ENCODE assay signal across 17 cellular contexts in the genomic region with DNA sequence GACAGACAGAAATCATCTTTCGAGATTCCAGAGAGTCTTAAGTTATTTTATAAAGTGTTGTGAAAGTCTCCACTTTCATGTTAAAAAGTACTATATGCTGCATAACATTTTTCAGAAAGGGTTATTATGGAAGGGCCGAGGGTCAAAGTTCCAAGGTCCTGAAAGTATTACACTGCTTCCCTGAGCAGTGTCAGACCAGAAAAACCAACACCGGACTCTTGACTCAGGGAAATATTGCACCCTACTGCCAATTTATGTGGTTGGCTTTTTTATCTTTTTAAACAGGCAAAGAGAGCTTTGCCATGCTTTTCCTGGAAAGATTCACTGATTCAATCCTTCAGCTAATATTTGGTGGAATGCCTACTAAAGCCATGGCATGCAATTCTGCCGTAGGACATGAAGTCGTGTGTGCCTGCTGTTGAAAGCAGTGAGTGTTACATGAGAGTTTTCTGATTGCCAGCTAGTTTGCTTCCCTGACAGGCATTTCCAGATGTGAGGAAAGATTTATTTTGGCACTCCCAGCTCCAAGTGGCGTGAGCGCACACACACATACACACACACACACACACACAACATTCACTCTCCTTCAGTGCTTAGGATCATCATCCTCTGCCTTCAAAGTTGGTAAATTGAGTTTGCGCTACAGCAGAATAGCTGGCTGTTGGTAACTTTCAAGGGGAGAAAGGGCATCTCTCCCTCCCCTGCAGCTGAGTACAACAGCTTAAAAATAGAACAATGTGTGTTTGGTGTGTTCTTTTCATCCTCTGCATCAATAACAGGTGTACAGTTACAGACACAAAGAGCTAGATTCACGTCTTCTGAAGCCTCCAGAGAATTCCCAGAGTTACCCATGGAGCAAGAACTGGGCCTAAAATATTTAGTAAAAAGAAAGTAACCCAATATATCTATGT. TPM values are rescaled to one million over a fixed set of nuclear protein-coding genes. Genes with fewer than 3 reads are reported as not detected.
DNase-seq lines count a peak whose midpoint lies in the region; ATAC-seq and TF ChIP-seq lines count a peak whose summit lies in the region.
"Had no signal": no experiment of that assay in that cellular context is flagged by ENCODE, and none has a peak within 500 bp of the region (broad histone marks: within the 10 kb centered on the region; RNA-seq: fewer than 3 reads in every experiment).

No MANE protein-coding gene starts in this region.

- no peak overlapping the region for H2BK12ac ChIP-seq in mesenchymal stem cell (ENCODE audit: low read length in 2 of 2)

- no peaks in the 10 kb centered on the region for H3K36me3 ChIP-seq in adipocyte (ENCODE audit: control insufficient read depth, insufficient read depth, low read length, severe bottlenecking)
- peaks cover 0 to 20% of the 10 kb centered on the region in 2 experiments for H3K36me3 ChIP-seq in mesenchymal stem cell (ENCODE audit: control insufficient read depth in 1 of 2, insufficient read depth in 2 of 2, low read depth in 1 of 2, low read length in 2 of 2)
- H3K36me3 ChIP-seq in endodermal cell (ENCODE audit: control insufficient read depth, insufficient read depth, low read length) = no peaks in the 10 kb centered on the region
- H3K36me3 ChIP-seq: left lung had no signal

- no peak overlapping the region for H3K27ac Mint-ChIP-seq in endodermal cell
- H3K27ac Mint-ChIP-seq: type B pancreatic cell had no signal

- H4K91ac ChIP-seq in mesenchymal stem cell (ENCODE audit: low read length) = no peak overlapping the region

- peak overlapping the region; percentile 39 for H2AFZ ChIP-seq in mesenchymal stem cell (ENCODE audit: low read depth, low read length)
- H2AFZ ChIP-seq: PC-9 had no signal

- 93% methylated on average over 4 of the region's 9 CpGs for WGBS in mesenchymal stem cell
- WGBS in endodermal cell (ENCODE audit: insufficient coverage in 1 of 2, insufficient read length in 1 of 2), 2 experiments = 87 to 100% methylated on average over 5 to 9 of the region's 9 CpGs

- H3K4me3 ChIP-seq in adipocyte (ENCODE audit: low read length) (no peak overlapping the region), mesenchymal stem cell (ENCODE audit: insufficient read depth in 1 of 2, low read depth in 1 of 2, low read length in 2 of 2) (no peak overlapping the region), endodermal cell (ENCODE audit: low read length) (no peak overlapping the region)
- H3K4me3 ChIP-seq: left lung, PC-9 had no signal

- no peaks in the 10 kb centered on the region for H3K36me3 Mint-ChIP-seq in endodermal cell (ENCODE audit: low read depth)

- H3K18ac ChIP-seq in mesenchymal stem cell (ENCODE audit: low read depth in 1 of 2, low read length in 2 of 2) = no peak overlapping the region

- no peak for TF ChIP-seq CTCF in endodermal cell (conservative IDR thresholded peaks at IDR 0.05)

- no peak overlapping the region for H2BK5ac ChIP-seq in mesenchymal stem cell (ENCODE audit: low read depth, low read length, poor library complexity, severe bottlenecking)

- H3K27me3 ChIP-seq in adipocyte (replicated peaks; ENCODE audit: control insufficient read depth, insufficient read depth, low read length) (no peaks in the 10 kb centered on the region), mesenchymal stem cell (ENCODE audit: control insufficient read depth in 1 of 2, insufficient read depth in 1 of 2, low read length in 2 of 2) (no peaks in the 10 kb centered on the region), endodermal cell (ENCODE audit: control insufficient read depth, insufficient read depth, low read length, poor library complexity, severe bottlenecking) (peaks cover 11% of the 10 kb centered on the region)

- H3K9me3 ChIP-seq in adipocyte (ENCODE audit: control insufficient read depth, low read length) (no peaks in the 10 kb centered on the region), mesenchymal stem cell (ENCODE audit: control insufficient read depth, low read length) (no peaks in the 10 kb centered on the region), endodermal cell (ENCODE audit: control insufficient read depth, low read length) (no peaks in the 10 kb centered on the region)
- H3K9me3 ChIP-seq: left lung had no signal

- no peak overlapping the region for H4K8ac ChIP-seq in mesenchymal stem cell (ENCODE audit: low read length)

- H3K27ac ChIP-seq in mesenchymal stem cell (ENCODE audit: low read length, poor library complexity, severe bottlenecking) (no peak overlapping the region), endodermal cell (ENCODE audit: low read depth, low read length) (no peak overlapping the region)
- H3K27ac ChIP-seq: left lung, PC-9, VCaP had no signal

- H2BK15ac ChIP-seq in mesenchymal stem cell (ENCODE audit: low read depth, poor library complexity, severe bottlenecking) = no peak overlapping the region

- H2AK5ac ChIP-seq in mesenchymal stem cell (ENCODE audit: low read length, severe bottlenecking) = no peak overlapping the region

- peaks cover 24% of the 10 kb centered on the region for H3K4me1 Mint-ChIP-seq in endodermal cell

- no peak overlapping the region for H3K4me2 ChIP-seq in mesenchymal stem cell (ENCODE audit: low read length, poor library complexity, severe bottlenecking)
- H3K4me2 ChIP-seq: PC-9 had no signal

- DNase-seq in adipocyte (ENCODE audit: low read depth) (peak; percentile 18), Right ventricle myocardium superior (no peak), mesenchymal stem cell (no peak), superior temporal gyrus (ENCODE audit: extremely low spot score) (peak; percentile 30), endodermal cell (no peak), NCI-H345 treated with DMSO at 0.1 percent for 48 hours (lab: John Stamatoyannopoulos, UW; ENCODE audit: unreplicated experiment) (no peak), NCI-H1105 treated with DMSO at 0.1 percent for 48 hours (lab: John Stamatoyannopoulos, UW) (no peak)
- DNase-seq: activated CD4-positive, alpha-beta T cell treated with anti-CD3 and anti-CD28 coated beads, Interleukin-2, amount 50 U/mL, for 48 hours; activated gamma-delta T cell; left lung; NCI-H1417 treated with DMSO at 0.1 percent for 48 hours; PC-9; stimulated activated CD4-positive, alpha-beta T cell treated with anti-CD3 and anti-CD28 coated beads, Interleukin-1b, Interleukin-23, amount 100 ng/mL, for 48 hours; stimulated activated naive CD4-positive, alpha-beta T cell; T-helper 2 cell had no signal

- H3K4me1 ChIP-seq in adipocyte (ENCODE audit: control insufficient read depth, insufficient read depth, low read length) = peaks cover 38% of the 10 kb centered on the region
- H3K4me1 ChIP-seq in mesenchymal stem cell (ENCODE audit: control insufficient read depth, insufficient read depth, low read depth, low read length) = no peaks in the 10 kb centered on the region
- peaks cover 5% of the 10 kb centered on the region for H3K4me1 ChIP-seq in endodermal cell (ENCODE audit: control insufficient read depth, insufficient read depth, low read length)

- H3K4me3 Mint-ChIP-seq in endodermal cell = no peak overlapping the region
- H3K4me3 Mint-ChIP-seq: type B pancreatic cell had no signal

- H3K9me3 Mint-ChIP-seq in endodermal cell = no peaks in the 10 kb centered on the region
- H3K9me3 Mint-ChIP-seq: type B pancreatic cell had no signal

- H3K27me3 Mint-ChIP-seq in endodermal cell (ENCODE audit: insufficient read depth) = peaks cover 10% of the 10 kb centered on the region
- H3K27me3 Mint-ChIP-seq: type B pancreatic cell had no signal

- ATAC-seq in Right ventricle myocardium superior (ENCODE audit: poor library complexity) = peak; percentile 76
- ATAC-seq: left lung had no signal

- H3K79me1 ChIP-seq in mesenchymal stem cell (replicated peaks; ENCODE audit: low read length, poor library complexity, severe bottlenecking) = no peaks in the 10 kb centered on the region

- no peak overlapping the region for H3K23ac ChIP-seq in mesenchymal stem cell (ENCODE audit: low read length in 2 of 2)

- H3K4ac ChIP-seq in mesenchymal stem cell (ENCODE audit: low read depth in 1 of 2, low read length in 2 of 2) = no peak overlapping the region

- H3K14ac ChIP-seq in mesenchymal stem cell (ENCODE audit: low read length in 2 of 2) = peak overlapping the region in 1 of 2 experiments; percentile 20

- intact Hi-C loops in Right ventricle myocardium superior (cut with DNase I) = no loop called here

- H3K9ac ChIP-seq in adipocyte (ENCODE audit: low read length) (no peak overlapping the region), mesenchymal stem cell (ENCODE audit: low read length) (no peak overlapping the region), endodermal cell (ENCODE audit: extremely low read depth, low read length, poor library complexity, severe bottlenecking) (no peak overlapping the region)

- H2BK120ac ChIP-seq in mesenchymal stem cell (ENCODE audit: low read depth, low read length) = no peak overlapping the region

RNA-seq across cellular contexts. Expression of gene SLC1A3, which starts 45.6 kb away (rescaled TPM):
- 93.8 TPM for total RNA-seq in Right ventricle myocardium superior
- not detected for polyA plus RNA-seq in mesenchymal stem cell (2013, experiment 1 of 2)
- 0.04 TPM for polyA plus RNA-seq in mesenchymal stem cell (2013, experiment 2 of 2)
- 1 to 10 TPM; 2.6 to 4.2 TPM for total RNA-seq in endodermal cell
- polyA plus RNA-seq in endodermal cell (2013, experiment 1 of 2) = 20.5 TPM
- 16.9 TPM for polyA plus RNA-seq in endodermal cell (2013, experiment 2 of 2)

Comparison
In these comparisons a context has a peak if more than half of its experiments do, and no peak if none do; other contexts are left out.
1. DNase-seq: peak in adipocyte (single experiment) and superior temporal gyrus (single experiment); none in Right ventricle myocardium superior (single experiment), mesenchymal stem cell (single experiment), endodermal cell (single experiment), NCI-H345 treated with DMSO at 0.1 percent for 48 hours (single experiment) and NCI-H1105 treated with DMSO at 0.1 percent for 48 hours (single experiment).
2. RNA of gene SLC1A3, which starts 45.6 kb away (total RNA-seq): 93.8 TPM in Right ventricle myocardium superior (single experiment); 2.6 to 4.2 TPM in endodermal cell; every median in the first group is over 10 times any median in the second.